ENCODE assay signal across 1 cellular context in genomic region chr5:114243983-114244305, GRCh38.
TF ChIP-seq lines count a peak whose summit lies in the region.

No MANE protein-coding gene starts in this region.

TF ChIP-seq in IMR-90, 13 proteins besides CTCF, POLR2A, EP300 and RAD21:
- TF ChIP-seq RCOR1 (IDR thresholded peaks at IDR 0.05; ENCODE audit: insufficient replicate concordance, low read length) (no peak), CEBPB (IDR thresholded peaks at IDR 0.05; ENCODE audit: low read depth, low read length) (no peak), MXI1 (IDR thresholded peaks at IDR 0.05; ENCODE audit: borderline replicate concordance, low read depth, low read length) (no peak), USF2 (IDR thresholded peaks at IDR 0.05; ENCODE audit: low read depth, low read length) (no peak), MAFK (IDR thresholded peaks at IDR 0.05; ENCODE audit: low read depth, low read length) (no peak), SMC3 (IDR thresholded peaks at IDR 0.05; ENCODE audit: low read depth, low read length) (no peak), RFX5 (IDR thresholded peaks at IDR 0.05; ENCODE audit: low read depth, low read length) (no peak)
